ENCODE assay signal across 8 cellular contexts in the genomic region with DNA sequence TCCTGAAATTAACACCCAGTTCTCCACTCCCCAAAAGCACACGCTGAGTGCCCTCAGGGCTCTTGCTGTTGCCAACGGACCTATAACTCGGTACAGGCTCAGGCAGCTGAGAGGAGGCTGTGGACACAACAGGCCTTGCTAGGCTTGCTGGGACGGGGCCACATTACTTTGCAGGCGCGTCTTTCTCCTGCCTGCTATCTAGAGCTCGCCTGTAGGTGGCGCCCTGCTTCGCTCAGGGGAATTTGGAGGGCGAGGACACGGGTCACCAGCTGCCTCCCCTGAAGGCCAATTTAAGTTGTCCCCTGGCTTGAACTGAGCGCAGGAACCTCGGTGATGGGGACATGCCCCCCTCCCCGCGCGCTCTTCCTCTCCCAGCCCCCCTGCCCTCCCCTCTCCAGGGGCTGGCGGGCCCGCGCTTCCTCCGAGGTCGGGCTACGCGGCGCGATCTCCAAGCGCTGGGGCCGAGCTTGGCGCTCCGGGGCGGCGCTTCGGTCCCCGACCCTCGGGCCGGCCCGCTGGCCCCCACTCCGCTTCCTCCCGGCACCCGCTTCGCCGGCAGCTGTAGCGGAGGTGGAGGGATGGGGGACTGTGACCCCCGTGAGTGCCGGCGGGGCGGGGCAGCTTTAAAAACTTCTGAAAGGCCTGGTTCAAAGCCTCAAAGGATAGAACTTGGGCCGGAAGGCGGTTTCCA. TPM values are rescaled to one million over a fixed set of nuclear protein-coding genes. Genes with fewer than 3 reads are reported as not detected.
A peak's percentile ranks its signal among the peaks of the same experiment; 100 is the strongest.
DNase-seq lines count a peak whose midpoint lies in the region; ATAC-seq, FAIRE-seq and TF ChIP-seq lines count a peak whose summit lies in the region.

No MANE protein-coding gene starts in this region.

- H3K27me3 ChIP-seq in lung (ENCODE audit: control insufficient read depth, insufficient read depth), result no peaks in the 10 kb centered on the region

- no peaks in the 10 kb centered on the region for H3K36me3 ChIP-seq in lung (ENCODE audit: control insufficient read depth in 2 of 2, insufficient read depth in 2 of 2, low read length in 2 of 2)

- peak; percentile 4 for FAIRE-seq in GM19239 (lab: Jason Lieb, UNC)

- H3K4me1 ChIP-seq in lung (ENCODE audit: control insufficient read depth in 2 of 2, insufficient read depth in 2 of 2, low read length in 2 of 2), result peaks cover 4 to 10% of the 10 kb centered on the region in 2 donors

- no peaks in the 10 kb centered on the region for H3K36me3 Mint-ChIP-seq in activated CD8-positive, alpha-beta T cell treated with anti-CD3 and anti-CD28 coated beads, Interleukin-2, amount 10 ng/mL, durations not matched to agents 7 days and 5 days (ENCODE audit: low read depth)

- ATAC-seq in HG03520 (IDR thresholded peaks at IDR 0.05; ENCODE audit: unreplicated experiment) (peak; percentile 69), lung (ENCODE audit: insufficient read depth, low FRiP score) (peak; percentile 87)
- peak; percentile 86 for ATAC-seq in activated CD8-positive, alpha-beta T cell treated with anti-CD3 and anti-CD28 coated beads, Interleukin-2, amount 10 ng/mL, durations not matched to agents 7 days and 5 days

- H3K4me3 ChIP-seq in AG09309 (ENCODE audit: control insufficient read depth, low read depth, low read length) (peak overlapping the region; percentile 74), lung (peak overlapping the region; percentile 81)

- peak; percentile 24 for DNase-seq in AG09309 (ENCODE audit: low read depth)
- peak; percentile 81 for DNase-seq in GM19239 (ENCODE audit: insufficient read length, low spot score)
- peak; percentile 64 for DNase-seq in NCI-H82 treated with DMSO at 0.1 percent for 48 hours (lab: John Stamatoyannopoulos, UW; ENCODE audit: unreplicated experiment)
- peak; percentile 90 for DNase-seq in activated CD8-positive, alpha-beta T cell treated with anti-CD3 and anti-CD28 coated beads, Interleukin-2, amount 10 ng/mL, durations not matched to agents 7 days and 5 days
- peak; percentile 81 for DNase-seq in effector CD4-positive, alpha-beta T cell
- DNase-seq in lung (ENCODE audit: low spot score), result peak; percentile 95
- peak; percentile 66 to 92 (median 78) for DNase-seq in stimulated activated CD4-positive, alpha-beta T cell treated with anti-CD3 and anti-CD28 coated beads, TNF-alpha, amount 100 ng/mL, for 1 hour (ENCODE audit: low read depth in 3 of 3, low spot score in 1 of 3)

- peak; percentile 97 for TF ChIP-seq CTCF in AG09309 (IDR thresholded peaks at IDR 0.05; ENCODE audit: control insufficient read depth, insufficient read depth, low read depth, low read length, missing control alignments)
- TF ChIP-seq CTCF in lung (IDR thresholded peaks at IDR 0.05; ENCODE audit: control extremely low read depth, extremely low read depth), result peak; percentile 97

- peak overlapping the region; percentile 69 for H3K4me3 Mint-ChIP-seq in activated CD8-positive, alpha-beta T cell treated with anti-CD3 and anti-CD28 coated beads, Interleukin-2, amount 10 ng/mL, durations not matched to agents 7 days and 5 days

- H3K9me3 ChIP-seq in lung (ENCODE audit: control insufficient read depth in 2 of 2, insufficient read depth in 1 of 2, low read length in 1 of 2), result no peaks in the 10 kb centered on the region

- CTCF ChIA-PET in activated CD8-positive, alpha-beta T cell treated with anti-CD3 and anti-CD28 coated beads, Interleukin-2, amount 10 ng/mL, durations not matched to agents 7 days and 5 days (lab: Charles Lee), result interaction anchor here (0.7 to 3.8 kb wide), 58 partner anchors 8 to 830 kb away, joined by 3 to 45 read pairs (median 4); a partner anchor contains a TSS

- peaks cover 50% of the 10 kb centered on the region for H3K27me3 Mint-ChIP-seq in activated CD8-positive, alpha-beta T cell treated with anti-CD3 and anti-CD28 coated beads, Interleukin-2, amount 10 ng/mL, durations not matched to agents 7 days and 5 days (ENCODE audit: low read depth)

- peak overlapping the region; percentile 97 to 98 for H3K27ac ChIP-seq in lung (ENCODE audit: low read depth in 1 of 2, low read length in 1 of 2)

- WGBS in lung, 2 donors, result 0 to 1% methylated on average over 45 to 48 of the region's 48 CpGs

- POLR2A ChIA-PET in activated CD8-positive, alpha-beta T cell treated with anti-CD3 and anti-CD28 coated beads, Interleukin-2, amount 10 ng/mL, durations not matched to agents 7 days and 5 days (lab: Charles Lee), result interaction anchor here (1.4 kb wide), 1 partner anchor 27 kb away, joined by 9 read pairs; no protein-coding TSS in a partner anchor

- peaks cover 31% of the 10 kb centered on the region for H3K4me1 Mint-ChIP-seq in activated CD8-positive, alpha-beta T cell treated with anti-CD3 and anti-CD28 coated beads, Interleukin-2, amount 10 ng/mL, durations not matched to agents 7 days and 5 days (ENCODE audit: low read depth)

- no peak overlapping the region for H3K27ac Mint-ChIP-seq in activated CD8-positive, alpha-beta T cell treated with anti-CD3 and anti-CD28 coated beads, Interleukin-2, amount 10 ng/mL, durations not matched to agents 7 days and 5 days

- H3K9me3 Mint-ChIP-seq in activated CD8-positive, alpha-beta T cell treated with anti-CD3 and anti-CD28 coated beads, Interleukin-2, amount 10 ng/mL, durations not matched to agents 7 days and 5 days (ENCODE audit: insufficient read depth), result no peaks in the 10 kb centered on the region

RNA-seq across cellular contexts. Expression of a gene that starts 32.4 kb away (rescaled TPM):
- under 1 TPM; 0.66 to 0.78 TPM for total RNA-seq in activated CD8-positive, alpha-beta T cell treated with anti-CD3 and anti-CD28 coated beads, Interleukin-2, amount 10 ng/mL, durations not matched to agents 7 days and 5 days
- total RNA-seq in lung, result 10 to 100 TPM; 60.9 to 63.4 TPM
- 1 to 10 TPM; 3.0 to 7.5 TPM for polyA plus RNA-seq in lung

Comparison
In these comparisons a context has a peak if more than half of its experiments do, and no peak if none do; other contexts are left out.
1. Peak in every context shown above with its lines: DNase-seq, ATAC-seq, H3K4me3 ChIP-seq and H3K27ac ChIP-seq.
2. DNase-seq: peak in every context shown above with its lines; median percentile 95 in lung; 90 in activated CD8-positive, alpha-beta T cell treated with anti-CD3 and anti-CD28 coated beads, Interleukin-2, amount 10 ng/mL, durations not matched to agents 7 days and 5 days; 81 in GM19239; 81 in effector CD4-positive, alpha-beta T cell; 78 in stimulated activated CD4-positive, alpha-beta T cell treated with anti-CD3 and anti-CD28 coated beads, TNF-alpha, amount 100 ng/mL, for 1 hour; 64 in NCI-H82 treated with DMSO at 0.1 percent for 48 hours; 24 in AG09309.
3. RNA of a gene that starts 32.4 kb away (total RNA-seq): 60.9 to 63.4 TPM in lung; 0.66 to 0.78 TPM in activated CD8-positive, alpha-beta T cell treated with anti-CD3 and anti-CD28 coated beads, Interleukin-2, amount 10 ng/mL, durations not matched to agents 7 days and 5 days; every median in the first group is over 10 times any median in the second.